Comparison of ENCODE assay signal across 6 cellular contexts in the genomic region with DNA sequence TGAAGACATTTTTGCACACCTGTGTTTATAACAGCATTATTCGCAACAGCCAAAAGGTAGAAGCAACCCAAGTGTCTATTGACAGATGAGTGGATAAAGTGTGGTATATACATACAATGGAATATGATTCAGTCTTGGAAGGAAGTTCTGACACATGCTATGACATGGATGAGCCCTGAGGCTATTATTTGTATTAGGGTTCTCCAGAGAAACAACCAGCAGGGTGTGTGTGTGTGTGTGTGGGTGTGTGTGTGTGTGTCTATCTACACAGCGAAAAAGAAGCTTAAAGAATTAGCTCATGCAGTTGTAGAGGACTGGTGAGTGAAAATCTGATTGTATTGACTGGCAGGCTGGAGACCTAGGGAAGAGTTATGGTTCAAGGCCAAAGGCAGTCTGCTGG.
DNase-seq lines count a peak whose midpoint lies in the region; ATAC-seq, FAIRE-seq and TF ChIP-seq lines count a peak whose summit lies in the region.
"Not testable (repeated sequence)": the region's sequence is repeated elsewhere in the genome, so short reads cannot be mapped to it uniquely, and the experiment has no call there.

No MANE protein-coding gene starts in this region.

- ATAC-seq in activated T-helper 17 cell treated with anti-CD3 and anti-CD28 coated beads, Interleukin-2, amount 50 U/mL, for 72 hours (replicated peaks): peak; percentile 34
- peak; percentile 94 for ATAC-seq in esophagus mucosa

- H3K27me3 Mint-ChIP-seq in activated T-helper 17 cell treated with anti-CD3 and anti-CD28 coated beads, Interleukin-2, amount 50 U/mL, for 72 hours: not testable (repeated sequence)

- H3K4me3 ChIP-seq in bronchial epithelial cell (ENCODE audit: low read depth, low read length): not testable (repeated sequence)

- TF ChIP-seq CTCF in bronchial epithelial cell (IDR thresholded peaks at IDR 0.05; ENCODE audit: insufficient read depth, low read length, severe bottlenecking): not testable (repeated sequence)

- DNase-seq in ELR (ENCODE audit: low read depth) (peak; percentile 57), NCI-H226 (peak; percentile 24), RPMI7951 (ENCODE audit: low read depth) (peak; percentile 26), bronchial epithelial cell (ENCODE audit: low read depth) (peak; percentile 91)

- H3K27ac Mint-ChIP-seq in activated T-helper 17 cell treated with anti-CD3 and anti-CD28 coated beads, Interleukin-2, amount 50 U/mL, for 72 hours: not testable (repeated sequence)

- not testable (repeated sequence) for H3K27me3 ChIP-seq in bronchial epithelial cell (ENCODE audit: control insufficient read depth, insufficient read depth, low read length)

- H3K36me3 Mint-ChIP-seq in activated T-helper 17 cell treated with anti-CD3 and anti-CD28 coated beads, Interleukin-2, amount 50 U/mL, for 72 hours (ENCODE audit: low read depth): not testable (repeated sequence)

- not testable (repeated sequence) for H3K9me3 Mint-ChIP-seq in activated T-helper 17 cell treated with anti-CD3 and anti-CD28 coated beads, Interleukin-2, amount 50 U/mL, for 72 hours

- not testable (repeated sequence) for H3K36me3 ChIP-seq in bronchial epithelial cell (ENCODE audit: control insufficient read depth, insufficient read depth, low read length)

- not testable (repeated sequence) for H3K4me1 Mint-ChIP-seq in activated T-helper 17 cell treated with anti-CD3 and anti-CD28 coated beads, Interleukin-2, amount 50 U/mL, for 72 hours

- H3K4me3 Mint-ChIP-seq in activated T-helper 17 cell treated with anti-CD3 and anti-CD28 coated beads, Interleukin-2, amount 50 U/mL, for 72 hours: not testable (repeated sequence)

- not testable (repeated sequence) for FAIRE-seq in bronchial epithelial cell (lab: Jason Lieb, UNC)

Comparison
In these comparisons a context has a peak if more than half of its experiments do, and no peak if none do; other contexts are left out.
1. DNase-seq: peak in every context shown above with its lines; median percentile 91 in bronchial epithelial cell; 57 in ELR; 26 in RPMI7951; 24 in NCI-H226.